In the genomic region with DNA sequence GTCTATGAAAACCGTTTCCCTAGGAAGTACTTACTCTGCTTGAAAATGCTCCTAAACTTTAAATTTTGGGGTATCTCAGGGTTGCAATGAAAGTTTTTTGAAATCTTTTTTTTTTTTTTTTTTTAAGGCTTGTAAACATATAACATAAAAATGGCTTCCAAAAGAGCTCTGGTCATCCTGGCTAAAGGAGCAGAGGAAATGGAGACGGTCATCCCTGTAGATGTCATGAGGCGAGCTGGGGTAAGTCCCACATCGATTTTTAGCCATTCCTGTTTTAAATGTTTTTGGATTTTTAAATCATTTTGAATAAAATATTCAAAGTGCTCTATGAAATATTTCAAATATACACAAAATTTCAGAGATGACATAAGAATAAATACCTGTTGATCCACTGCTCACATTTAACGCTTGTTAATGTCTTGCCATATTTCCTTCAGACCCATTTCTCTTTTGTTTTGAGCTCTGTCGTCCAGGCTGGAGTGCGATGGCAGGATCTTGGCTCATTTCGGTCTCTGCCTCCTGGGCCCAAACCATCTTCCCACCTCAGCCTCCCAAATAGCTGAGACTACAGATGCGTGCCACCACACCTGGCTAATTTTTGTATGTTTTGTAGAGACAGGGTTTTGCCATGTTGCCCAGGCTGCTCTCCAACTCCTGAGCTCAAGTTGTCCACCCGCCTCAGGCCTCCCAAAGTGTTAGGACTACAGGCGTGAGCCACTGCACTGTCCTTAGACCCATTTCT, we compare ENCODE assay signal across 9 cellular contexts. TPM values are rescaled to one million over a fixed set of nuclear protein-coding genes. Genes with fewer than 3 reads are reported as not detected.
A peak's percentile ranks its signal among the peaks of the same experiment; 100 is the strongest.
DNase-seq lines count a peak whose midpoint lies in the region; ATAC-seq and TF ChIP-seq lines count a peak whose summit lies in the region.
"Had no signal": no experiment of that assay in that cellular context is flagged by ENCODE, and none has a peak within 500 bp of the region (broad histone marks: within the 10 kb centered on the region; RNA-seq: fewer than 3 reads in every experiment).

No MANE protein-coding gene starts in this region.

- H3K4me1 ChIP-seq in HUES6 (ENCODE audit: control insufficient read depth, insufficient read depth, low read length) (0 out of 2 replicates have a peak, but pooled peaks cover 4% of the 10 kb centered on the region), muscle layer of colon (ENCODE audit: insufficient read depth, low read length) (peaks cover 36% of the 10 kb centered on the region)

- ATAC-seq in GM21447 (IDR thresholded peaks at IDR 0.05; ENCODE audit: unreplicated experiment), result no peak

- no peaks in the 10 kb centered on the region for H3K27me3 ChIP-seq in HUES6 (ENCODE audit: control insufficient read depth, insufficient read depth, low read length)
- H3K27me3 ChIP-seq in muscle layer of colon (ENCODE audit: control insufficient read depth in 1 of 2, insufficient read depth in 2 of 2, low read length in 2 of 2), result no peaks in the 10 kb centered on the region

- H3K9ac ChIP-seq in HUES6 (ENCODE audit: low read length) (peak overlapping the region; percentile 91), muscle layer of colon (ENCODE audit: low read length) (peak overlapping the region; percentile 70)

- peaks cover 7% of the 10 kb centered on the region for H3K27me3 Mint-ChIP-seq in brain

- H3K9me3 Mint-ChIP-seq in brain, result peaks cover 0 to 3% (median 0%) of the 10 kb centered on the region in 5 experiments

- peak overlapping the region; percentile 86 for H3K4me3 ChIP-seq in AG10803 (ENCODE audit: low read length)
- H3K4me3 ChIP-seq in HUES6 (ENCODE audit: low read depth, low read length), result peak overlapping the region; percentile 84
- peak overlapping the region; percentile 73 to 74 for H3K4me3 ChIP-seq in muscle layer of colon (ENCODE audit: low read depth in 1 of 2, low read length in 2 of 2)

- H3K4me3 Mint-ChIP-seq in brain, result peak overlapping the region; percentile 97 to 100 (median 99)

- TF ChIP-seq CTCF in AG10803 (conservative IDR thresholded peaks at IDR 0.05; ENCODE audit: low read length) (no peak), brain (conservative IDR thresholded peaks at IDR 0.05) (no peak)

- no peak for DNase-seq in AG10803 (ENCODE audit: low read depth)
- DNase-seq in foreskin melanocyte, result no peak
- DNase-seq in glomerular visceral epithelial cell (ENCODE audit: extremely low spot score), result no peak
- no peak for DNase-seq in SKM-1 (lab: John Stamatoyannopoulos, UW; ENCODE audit: unreplicated experiment)
- DNase-seq: left cardiac atrium had no signal

- peaks cover 46% of the 10 kb centered on the region for H3K36me3 Mint-ChIP-seq in brain

- H3K36me3 ChIP-seq in HUES6 (ENCODE audit: control insufficient read depth, insufficient read depth, low read length), result peaks cover 49% of the 10 kb centered on the region
- H3K36me3 ChIP-seq in muscle layer of colon (ENCODE audit: insufficient read depth, low read length), result peaks cover 44% of the 10 kb centered on the region

- peak overlapping the region in 4 of 5 experiments; percentile 93 to 99 (median 97) for H3K27ac Mint-ChIP-seq in brain

- H3K9me3 ChIP-seq in HUES6 (ENCODE audit: control insufficient read depth, insufficient read depth, low read depth, low read length), result no peaks in the 10 kb centered on the region
- H3K9me3 ChIP-seq in muscle layer of colon (ENCODE audit: low read length), result no peaks in the 10 kb centered on the region

- peaks cover 77% of the 10 kb centered on the region for H3K4me1 Mint-ChIP-seq in brain

- H3K27ac ChIP-seq in HUES6 (ENCODE audit: low read depth, low read length) (0 out of 2 replicates have a peak overlapping the region, but pooled peaks have one; percentile 12), muscle layer of colon (ENCODE audit: low read depth, low read length) (no peak overlapping the region)

RNA-seq across cellular contexts. Expression of a gene that starts 1.3 kb away (rescaled TPM):
- 495 TPM for polyA plus RNA-seq in brain (ENCODE audit: insufficient read depth, low read depth, low replicate concordance)

RNA-seq across cellular contexts. Expression of a gene that starts 22.2 kb away (rescaled TPM):
- not detected for polyA plus RNA-seq in brain (ENCODE audit: insufficient read depth, low read depth, low replicate concordance)
